22 cellular contexts compared by ENCODE assay signal in the genomic region with DNA sequence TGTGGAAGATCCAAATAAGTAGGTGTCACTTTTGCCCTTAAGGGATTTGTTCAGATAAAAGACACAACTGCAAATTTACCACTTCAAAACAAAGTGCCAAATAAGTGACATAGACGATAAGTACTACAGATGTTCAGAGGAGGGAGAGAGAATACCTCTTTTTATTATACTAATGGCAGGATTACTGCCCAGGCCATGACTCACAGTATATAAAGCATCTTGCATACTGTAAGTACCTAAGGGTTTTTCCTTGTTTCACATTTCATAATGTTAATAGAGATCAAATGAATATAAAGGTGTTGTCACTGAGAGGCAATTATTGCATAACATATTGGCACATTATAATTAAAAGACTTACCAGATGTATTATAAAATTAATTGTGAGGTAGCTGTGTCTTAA. TPM values are rescaled to one million over a fixed set of nuclear protein-coding genes. Genes with fewer than 3 reads are reported as not detected.
DNase-seq lines count a peak whose midpoint lies in the region; ATAC-seq and TF ChIP-seq lines count a peak whose summit lies in the region.
"Had no signal": no experiment of that assay in that cellular context is flagged by ENCODE, and none has a peak within 500 bp of the region (broad histone marks: within the 10 kb centered on the region; RNA-seq: fewer than 3 reads in every experiment).

No MANE protein-coding gene starts in this region.

- peak; percentile 31 for DNase-seq in AG10803 (ENCODE audit: low read depth)
- peak; percentile 3 for DNase-seq in HFF-Myc (ENCODE audit: extremely low read depth, low read depth)
- peak; percentile 25 for DNase-seq in astrocyte of the spinal cord (ENCODE audit: low read depth, low spot score)
- DNase-seq in foreskin keratinocyte, result peak in 1 of 2 donors; percentile 62
- DNase-seq in GOT3 (lab: John Stamatoyannopoulos, UW), result no peak
- DNase-seq in hepatic stellate cell (ENCODE audit: low spot score), result no peak
- DNase-seq: activated naive CD4-positive, alpha-beta T cell treated with anti-CD3 and anti-CD28 coated beads, Interleukin-2, amount 10 ng/mL, durations not matched to agents 7 days and 5 days; activated T-cell treated with anti-CD3 and anti-CD28 coated beads, Interleukin-2, amount 50 U/mL, for 48 hours; CD8-positive, alpha-beta memory T cell; heart left ventricle; NCI-H1930; NCI-H446; nephron progenitor cell; RPMI8226; stimulated activated naive CD4-positive, alpha-beta T cell treated with Interleukin-2 at 50 U/mL for 16 hours; thyroid gland had no signal

- H3K4me1 ChIP-seq in foreskin keratinocyte, result peaks cover 3% of the 10 kb centered on the region
- H3K4me1 ChIP-seq: esophagus muscularis mucosa, heart left ventricle, prostate gland, thyroid gland had no signal

- in situ Hi-C loops in astrocyte of the spinal cord (cut with HindIII; ENCODE audit: low sequenced_read_pairs), result no loop called here

- ATAC-seq in foreskin keratinocyte, result peak; percentile 82
- ATAC-seq in HG03520 (IDR thresholded peaks at IDR 0.05; ENCODE audit: unreplicated experiment), result no peak
- no peak for ATAC-seq in HG03039 (IDR thresholded peaks at IDR 0.05; ENCODE audit: unreplicated experiment)
- ATAC-seq: activated CD4-positive, CD25-positive, alpha-beta regulatory T cell treated with anti-CD3 and anti-CD28 coated beads, Interleukin-2, amount 50 U/mL, for 24 hours; heart left ventricle had no signal

- H3K4me3 ChIP-seq in AG10803 (ENCODE audit: low read length) (no peak overlapping the region), HFF-Myc (replicated peaks; ENCODE audit: low read depth, low read length) (no peak overlapping the region), astrocyte of the spinal cord (ENCODE audit: low read depth, low read length) (no peak overlapping the region)
- H3K4me3 ChIP-seq: esophagus muscularis mucosa, heart left ventricle, prostate gland, skin epidermis, thyroid gland had no signal

- no peak overlapping the region for H3K27ac ChIP-seq in foreskin keratinocyte
- H3K27ac ChIP-seq: esophagus muscularis mucosa, heart left ventricle, prostate gland, skin epidermis, thyroid gland had no signal

- TF ChIP-seq CTCF in AG10803 (conservative IDR thresholded peaks at IDR 0.05; ENCODE audit: low read length), result no peak
- no peak for TF ChIP-seq CTCF in HFF-Myc (IDR thresholded peaks at IDR 0.05; ENCODE audit: low read depth, low read length, missing control alignments)
- no peak for TF ChIP-seq CTCF in astrocyte of the spinal cord (IDR thresholded peaks at IDR 0.05; ENCODE audit: low read depth, low read length)
- no peak for TF ChIP-seq CTCF in foreskin keratinocyte (conservative IDR thresholded peaks at IDR 0.05)

- no peaks in the 10 kb centered on the region for H3K27me3 ChIP-seq in foreskin keratinocyte
- H3K27me3 ChIP-seq: esophagus muscularis mucosa, heart left ventricle, thyroid gland had no signal

RNA-seq across cellular contexts. Expression of gene PTPN13, which starts 46.4 kb away (rescaled TPM):
- total RNA-seq in foreskin keratinocyte, result 65.2 and 73.5 TPM in 2 replicates
- polyA plus RNA-seq in foreskin keratinocyte, result 8.9 and 12.0 TPM in 2 replicates

Comparison
In these comparisons a context has a peak if more than half of its experiments do, and no peak if none do; other contexts are left out.
1. DNase-seq: peak in AG10803 (single experiment), HFF-Myc (single experiment) and astrocyte of the spinal cord (single experiment); none in GOT3 (single experiment) and hepatic stellate cell (single experiment).